Comparison of ENCODE assay signal across 11 cellular contexts in genomic region chr1:27624467-27625233, GRCh38. TPM values are rescaled to one million over a fixed set of nuclear protein-coding genes. Genes with fewer than 3 reads are reported as not detected.
DNase-seq lines count a peak whose midpoint lies in the region; ATAC-seq, FAIRE-seq and TF ChIP-seq lines count a peak whose summit lies in the region.
"Had no signal": no experiment of that assay in that cellular context is flagged by ENCODE, and none has a peak within 500 bp of the region (broad histone marks: within the 10 kb centered on the region; RNA-seq: fewer than 3 reads in every experiment).

No MANE protein-coding gene starts in this region.

- no peaks in the 10 kb centered on the region for H3K79me2 ChIP-seq in keratinocyte (ENCODE audit: control insufficient read depth, insufficient read depth, low read length)
- H3K79me2 ChIP-seq: parathyroid adenoma had no signal

- H3K4me2 ChIP-seq in keratinocyte (ENCODE audit: control insufficient read depth, extremely low read depth, insufficient read depth, low read depth, low read length): peak overlapping the region; percentile 50

- no peaks in the 10 kb centered on the region for H3K9me3 ChIP-seq in keratinocyte (ENCODE audit: control insufficient read depth, low read depth, low read length)

- FAIRE-seq in keratinocyte (lab: Jason Lieb, UNC): peak; percentile 5
- FAIRE-seq: D721Med had no signal

- peak overlapping the region; percentile 62 for H3K27ac ChIP-seq in keratinocyte (ENCODE audit: control insufficient read depth, insufficient read depth, low read length)
- H3K27ac ChIP-seq: parathyroid adenoma had no signal

- peak; percentile 19 for ATAC-seq in GM19324 (IDR thresholded peaks at IDR 0.05; ENCODE audit: low FRiP score, unreplicated experiment)
- no peak for ATAC-seq in HG03571 (IDR thresholded peaks at IDR 0.05; ENCODE audit: unreplicated experiment)

- no peaks in the 10 kb centered on the region for H3K9me1 ChIP-seq in keratinocyte (ENCODE audit: control insufficient read depth, extremely low read depth, insufficient read depth, low read length)

- H3K9ac ChIP-seq in keratinocyte (ENCODE audit: control insufficient read depth, extremely low read depth, insufficient read depth, low read length): peak overlapping the region; percentile 67
- H3K9ac ChIP-seq: parathyroid adenoma had no signal

- H3K36me3 ChIP-seq in GM06990 (ENCODE audit: control insufficient read depth, insufficient read depth, low read length) (peaks cover 9% of the 10 kb centered on the region), keratinocyte (ENCODE audit: control insufficient read depth in 2 of 2, extremely low read depth in 1 of 2, insufficient read depth in 2 of 2, low read length in 2 of 2) (no peaks in the 10 kb centered on the region)

- peak; percentile 71 for DNase-seq in GM06990 (ENCODE audit: extremely low read depth, insufficient read length)
- DNase-seq in NAMALWA (ENCODE audit: low spot score): peak; percentile 73
- no peak for DNase-seq in keratinocyte (ENCODE audit: low read depth, low spot score)
- no peak for DNase-seq in glomerular visceral epithelial cell (ENCODE audit: extremely low spot score)
- DNase-seq in NCI-H748 (lab: John Stamatoyannopoulos, UW; ENCODE audit: unreplicated experiment): no peak
- DNase-seq in 8988T: no peak
- DNase-seq: activated T-cell treated with anti-CD3 and anti-CD28 coated beads, Interleukin-2, amount 50 U/mL, for 72 hours had no signal

- peaks cover 10% of the 10 kb centered on the region for H3K4me1 ChIP-seq in keratinocyte (ENCODE audit: control insufficient read depth, extremely low read depth, insufficient read depth, low read length)

- H3K4me3 ChIP-seq in GM06990 (replicated peaks; ENCODE audit: low read depth, low read length) (peak overlapping the region; percentile 79), keratinocyte (ENCODE audit: control insufficient read depth in 2 of 3, extremely low read depth in 1 of 3, insufficient read depth in 2 of 3, low read depth in 1 of 3, low read length in 3 of 3) (no peak overlapping the region)

- no peaks in the 10 kb centered on the region for H4K20me1 ChIP-seq in keratinocyte (ENCODE audit: control insufficient read depth, extremely low read depth, insufficient read depth, low read length)

- H3K27me3 ChIP-seq in GM06990 (replicated peaks; ENCODE audit: control insufficient read depth, insufficient read depth, low read length): no peaks in the 10 kb centered on the region
- H3K27me3 ChIP-seq in keratinocyte (ENCODE audit: control insufficient read depth, extremely low read depth, insufficient read depth, low read length): no peaks in the 10 kb centered on the region

- H2AFZ ChIP-seq in keratinocyte (ENCODE audit: control insufficient read depth, low read length): no peak overlapping the region
- H2AFZ ChIP-seq: parathyroid adenoma had no signal

- dilution Hi-C loops in keratinocyte (cut with MboI; ENCODE audit: extremely low pct_ligation_motif_present, low sequenced_read_pairs): no loop called here

- TF ChIP-seq CTCF in GM06990 (IDR thresholded peaks at IDR 0.05; ENCODE audit: insufficient read depth, low read length, poor library complexity, severe bottlenecking): no peak
- TF ChIP-seq CTCF in keratinocyte (optimal IDR thresholded peaks at IDR 0.05 in 1 of 3, IDR thresholded peaks at IDR 0.05 in 1 of 3, conservative IDR thresholded peaks at IDR 0.05 in 1 of 3; ENCODE audit: extremely low read depth in 1 of 3, insufficient read depth in 2 of 3, low read length in 3 of 3): no peak

RNA-seq across cellular contexts. Expression of gene FGR, which starts 10.3 kb away (rescaled TPM):
- 0.04 to 0.17 TPM in 2 of 3 replicates, not detected in the other for polyA plus RNA-seq in keratinocyte
- 0.24 TPM for polyA plus RNA-seq in keratinocyte (2011; ENCODE audit: low read depth)
- polyA plus RNA-seq in keratinocyte (2011; cell fraction: cytosol; rRNA removed): 0.04 and 0.06 TPM in 2 replicates
- polyA plus RNA-seq in keratinocyte (2011; cell fraction: nucleus; rRNA removed): not detected in 2 replicates
- 0.06 TPM in 1 of 2 replicates, not detected in the other for polyA plus RNA-seq in keratinocyte (2012; ENCODE audit: low replicate concordance)
- polyA minus RNA-seq in keratinocyte: not detected in 3 replicates
- polyA minus RNA-seq in keratinocyte (2011; cell fraction: cytosol; rRNA and poly(A)+ RNA removed): not detected
- not detected in 2 replicates for polyA minus RNA-seq in keratinocyte (2011; cell fraction: nucleus; rRNA and poly(A)+ RNA removed)

RNA-seq across cellular contexts. Expression of gene AHDC1, which starts 20.7 kb away (rescaled TPM):
- 3.9 to 4.2 TPM (median 4.1 TPM) in 3 replicates for polyA plus RNA-seq in keratinocyte
- 7.2 TPM for polyA plus RNA-seq in keratinocyte (2011; ENCODE audit: low read depth)
- 3.6 and 5.3 TPM in 2 replicates for polyA plus RNA-seq in keratinocyte (2011; cell fraction: cytosol; rRNA removed)
- polyA plus RNA-seq in keratinocyte (2011; cell fraction: nucleus; rRNA removed): 24.5 and 32.9 TPM in 2 replicates
- polyA plus RNA-seq in keratinocyte (2012; ENCODE audit: low replicate concordance): 13.6 and 18.7 TPM in 2 replicates
- 7.9 to 15.7 TPM (median 10.4 TPM) in 3 replicates for polyA minus RNA-seq in keratinocyte
- polyA minus RNA-seq in keratinocyte (2011; cell fraction: cytosol; rRNA and poly(A)+ RNA removed): 8.8 TPM
- 19.1 and 26.2 TPM in 2 replicates for polyA minus RNA-seq in keratinocyte (2011; cell fraction: nucleus; rRNA and poly(A)+ RNA removed)

RNA-seq across cellular contexts. Expression of gene IFI6, which starts 47.3 kb away (rescaled TPM):
- polyA plus RNA-seq in keratinocyte: 408 to 1,278 TPM (median 618 TPM) in 3 replicates
- 24.6 TPM for polyA plus RNA-seq in keratinocyte (2011; ENCODE audit: low read depth)
- polyA plus RNA-seq in keratinocyte (2011; cell fraction: cytosol; rRNA removed): 305 and 602 TPM in 2 replicates
- 580 and 676 TPM in 2 replicates for polyA plus RNA-seq in keratinocyte (2011; cell fraction: nucleus; rRNA removed)
- 51.1 and 1,172 TPM in 2 replicates for polyA plus RNA-seq in keratinocyte (2012; ENCODE audit: low replicate concordance)
- 109 to 241 TPM (median 185 TPM) in 3 replicates for polyA minus RNA-seq in keratinocyte
- polyA minus RNA-seq in keratinocyte (2011; cell fraction: cytosol; rRNA and poly(A)+ RNA removed): 581 TPM
- 248 and 253 TPM in 2 replicates for polyA minus RNA-seq in keratinocyte (2011; cell fraction: nucleus; rRNA and poly(A)+ RNA removed)

Comparison
In these comparisons a context has a peak if more than half of its experiments do, and no peak if none do; other contexts are left out.
1. DNase-seq: peak in GM06990 (single experiment) and NAMALWA (single experiment); none in keratinocyte (single experiment), glomerular visceral epithelial cell (single experiment), NCI-H748 (single experiment) and 8988T (single experiment).